7 cellular contexts compared by ENCODE assay signal in genomic region chr15:51907136-51907862, GRCh38.
DNase-seq lines count a peak whose midpoint lies in the region; ATAC-seq, FAIRE-seq and TF ChIP-seq lines count a peak whose summit lies in the region.

No MANE protein-coding gene starts in this region.

- H4K5ac ChIP-seq in H1 (ENCODE audit: insufficient read length, low read depth, low read length) = no peak overlapping the region

- no peaks in the 10 kb centered on the region for H3K79me2 ChIP-seq in H1 (ENCODE audit: control insufficient read depth in 1 of 2, insufficient read depth in 2 of 2, low read length in 2 of 2)

- no peak overlapping the region for H3K23ac ChIP-seq in H1 (ENCODE audit: insufficient read length)

- TF ChIP-seq POLR2A in H54 (IDR thresholded peaks at IDR 0.05; ENCODE audit: low read depth, low read length) = no peak
- no peak for TF ChIP-seq POLR2A in H1 (IDR thresholded peaks at IDR 0.05; ENCODE audit: control extremely low read depth in 1 of 2, low read depth in 2 of 2, low read length in 2 of 2)
- TF ChIP-seq POLR2A in gastrocnemius medialis (IDR thresholded peaks at IDR 0.05) = no peak
- no peak for TF ChIP-seq POLR2A in GM18505 (IDR thresholded peaks at IDR 0.05; ENCODE audit: borderline replicate concordance, extremely low read depth, insufficient read depth, insufficient read length)

- H3K14ac ChIP-seq in H1 (ENCODE audit: insufficient read length) = no peak overlapping the region

- TF ChIP-seq RAD21 in H1 (IDR thresholded peaks at IDR 0.05 in 1 of 2, conservative IDR thresholded peaks at IDR 0.05 in 1 of 2; ENCODE audit: low read depth in 2 of 2, low read length in 2 of 2) = peak; percentile 23 to 42; a peak in 3 of 4 replicates

- in situ Hi-C loops in gastrocnemius medialis (cut with MboI; ENCODE audit: low sequenced_read_pairs in 4 of 4) = no loop called here

- H4K20me1 ChIP-seq in H1 (replicated peaks in 1 of 2; ENCODE audit: control insufficient read depth in 1 of 2, insufficient read depth in 2 of 2, low read length in 2 of 2) = no peaks in the 10 kb centered on the region

- H3K4ac ChIP-seq in H1 (replicated peaks; ENCODE audit: insufficient read length, low read depth, low read length) = no peak overlapping the region

- peak; percentile 11 for DNase-seq in H54 (ENCODE audit: insufficient read length, low spot score)
- peak; percentile 85 for DNase-seq in NCI-H510A treated with DMSO at 0.1 percent for 48 hours (lab: John Stamatoyannopoulos, UW)
- no peak for DNase-seq in H1 (ENCODE audit: low read depth in 1 of 2, low spot score in 2 of 2)
- DNase-seq in psoas muscle = no peak
- DNase-seq in cardiac septum (ENCODE audit: low spot score) = no peak
- no peak for DNase-seq in gastrocnemius medialis

- H2AFZ ChIP-seq in H1 (ENCODE audit: low read length) = no peak overlapping the region

- H3K27ac ChIP-seq in H1 (ENCODE audit: low read depth, low read length) = no peak overlapping the region; the same call in 1 of the 2 replicates
- no peak overlapping the region for H3K27ac ChIP-seq in psoas muscle
- H3K27ac ChIP-seq in gastrocnemius medialis = no peak overlapping the region

- no peak overlapping the region for H3K56ac ChIP-seq in H1 (replicated peaks; ENCODE audit: insufficient read length, low read depth, low read length)

- no peaks in the 10 kb centered on the region for H3K79me1 ChIP-seq in H1 (ENCODE audit: low read depth, low read length)

- no peak overlapping the region for H2BK5ac ChIP-seq in H1 (ENCODE audit: low read depth, low read length)

- no peak overlapping the region for H2AK5ac ChIP-seq in H1 (ENCODE audit: low read depth, low read length)

- WGBS in H1 (ENCODE audit: extremely low coverage in 1 of 2, insufficient coverage in 1 of 2, insufficient read length in 1 of 2, insufficient replicate concordance in 2 of 2, low coverage in 1 of 2, low lambda C conversion rate in 2 of 2, missing lambda C conversion rate in 1 of 2), 2 experiments = 82% methylated on average over 8 of the region's 8 CpGs; no CpG with 5 or more reads in 1 of the 2 experiments
- 75 to 90% (median 83%) methylated on average over 8 of the region's 8 CpGs for WGBS in psoas muscle, 3 donors

- H2BK120ac ChIP-seq in H1 (replicated peaks; ENCODE audit: low read depth, low read length) = no peak overlapping the region

- no peak overlapping the region for H4K91ac ChIP-seq in H1 (replicated peaks; ENCODE audit: insufficient read length, low read length)

- no peaks in the 10 kb centered on the region for H3K23me2 ChIP-seq in H1 (ENCODE audit: low read depth, low read length)

- H2BK12ac ChIP-seq in H1 (ENCODE audit: low read depth, low read length) = no peak overlapping the region

- H4K8ac ChIP-seq in H1 (ENCODE audit: extremely low read depth, insufficient read depth, low read length) = no peak overlapping the region

- TF ChIP-seq EP300 in H1 (IDR thresholded peaks at IDR 0.05; ENCODE audit: borderline replicate concordance in 1 of 2, low read depth in 2 of 2, low read length in 2 of 2) = no peak

- no peak overlapping the region for H3K4me2 ChIP-seq in H1 (ENCODE audit: insufficient read depth in 1 of 2, low read depth in 2 of 2, low read length in 2 of 2)

- H2BK20ac ChIP-seq in H1 (ENCODE audit: low read length) = no peak overlapping the region

- POLR2A ChIA-PET in H1 (lab: Charles Lee; ENCODE audit: partially characterized antibody) = no interaction called here

- H3K4me1 ChIP-seq in H1 (replicated peaks in 1 of 4; ENCODE audit: control insufficient read depth in 3 of 4, insufficient read depth in 4 of 4, low read length in 3 of 4) (no peaks in the 10 kb centered on the region), psoas muscle (no peaks in the 10 kb centered on the region), gastrocnemius medialis (no peaks in the 10 kb centered on the region)

- intact Hi-C loops in psoas muscle (cut with DNase I) = no loop called here
- intact Hi-C loops in cardiac septum (cut with DNase I) = no loop called here
- intact Hi-C loops in gastrocnemius medialis (cut with DNase I; ENCODE audit: low total_unique reads) = no loop called here

- H2BK15ac ChIP-seq in H1 (ENCODE audit: low read length) = no peak overlapping the region

- peaks cover 0 to 7% (median 0%) of the 10 kb centered on the region in 4 experiments; a peak in 2 of 8 replicates for H3K36me3 ChIP-seq in H1 (ENCODE audit: control insufficient read depth in 2 of 4, insufficient read depth in 4 of 4, low read length in 3 of 4)
- peaks cover 0 to 77% of the 10 kb centered on the region in 2 donors for H3K36me3 ChIP-seq in psoas muscle (ENCODE audit: insufficient read depth in 1 of 2, low read depth in 1 of 2)
- peaks cover 0 to 32% of the 10 kb centered on the region in 2 donors for H3K36me3 ChIP-seq in gastrocnemius medialis

- ATAC-seq in psoas muscle (peak in 3 of 4 donors; percentile 27 to 61 (median 46)), gastrocnemius medialis (no peak), GM18505 (IDR thresholded peaks at IDR 0.05; ENCODE audit: unreplicated experiment) (no peak)

- CTCF ChIA-PET in H1 (lab: Charles Lee; ENCODE audit: partially characterized antibody) = interaction anchor here (0.7 to 2.6 kb wide), 5 partner anchors 11 to 257 kb away, joined by 3 to 10 read pairs (median 8); no protein-coding TSS in a partner anchor

- TF ChIP-seq CTCF in H1 (IDR thresholded peaks at IDR 0.05; ENCODE audit: control extremely low read depth in 1 of 3, insufficient read depth in 1 of 3, low read depth in 1 of 3, low read length in 3 of 3) (peak; percentile 16 to 57 (median 48)), psoas muscle (IDR thresholded peaks at IDR 0.05) (no peak), gastrocnemius medialis (IDR thresholded peaks at IDR 0.05 in 4 of 5, conservative IDR thresholded peaks at IDR 0.05 in 1 of 5) (no peak)

- H3K27me3 ChIP-seq in H1 (replicated peaks in 1 of 4; ENCODE audit: control insufficient read depth in 3 of 4, extremely low read depth in 1 of 4, insufficient read depth in 3 of 4, low read length in 3 of 4) (peaks cover 0 to 1% (median 0%) of the 10 kb centered on the region in 4 experiments; a peak in 1 of 7 replicates), psoas muscle (ENCODE audit: insufficient read depth in 3 of 3, low read length in 2 of 3) (no peaks in the 10 kb centered on the region), gastrocnemius medialis (no peaks in the 10 kb centered on the region)

- peak; percentile 84 for FAIRE-seq in H54 (lab: Jason Lieb, UNC)
- no peak for FAIRE-seq in H1 (lab: Jason Lieb, UNC)

- H3K4me3 ChIP-seq in H1 (ENCODE audit: extremely low read depth in 1 of 4, insufficient read depth in 2 of 4, low read depth in 3 of 4, low read length in 4 of 4) = no peak overlapping the region
- no peak overlapping the region for H3K4me3 ChIP-seq in psoas muscle
- H3K4me3 ChIP-seq in gastrocnemius medialis = no peak overlapping the region

- H3K9ac ChIP-seq in H1 (replicated peaks in 1 of 4; ENCODE audit: extremely low read depth in 1 of 4, low read depth in 3 of 4, low read length in 3 of 4) = no peak overlapping the region

- no peak overlapping the region for H3K18ac ChIP-seq in H1 (ENCODE audit: extremely low read depth, low read length)

- no peaks in the 10 kb centered on the region for H3K9me3 ChIP-seq in H1 (ENCODE audit: insufficient read depth in 2 of 2, low read depth in 1 of 2, low read length in 1 of 2)
- no peaks in the 10 kb centered on the region for H3K9me3 ChIP-seq in psoas muscle
- no peaks in the 10 kb centered on the region for H3K9me3 ChIP-seq in gastrocnemius medialis

TF ChIP-seq in H1, 55 proteins besides CTCF, POLR2A, EP300 and RAD21:
- TF ChIP-seq RNF2 (IDR thresholded peaks at IDR 0.05; ENCODE audit: borderline replicate concordance, low read depth, low read length, missing control alignments, poor library complexity, severe bottlenecking) (no peak), CEBPB (IDR thresholded peaks at IDR 0.05; ENCODE audit: low read depth, low read length) (no peak), SAP30 (IDR thresholded peaks at IDR 0.05; ENCODE audit: insufficient read depth, insufficient replicate concordance, low read length) (no peak), KDM5A (IDR thresholded peaks at IDR 0.05; ENCODE audit: low read length) (no peak), CBX8 (IDR thresholded peaks at IDR 0.05; ENCODE audit: borderline replicate concordance, low read depth, low read length) (no peak), E2F6 (IDR thresholded peaks at IDR 0.05) (no peak), YY1 (IDR thresholded peaks at IDR 0.05; ENCODE audit: low read depth, low read length) (no peak), SIN3A (conservative IDR thresholded peaks at IDR 0.05 in 1 of 2, IDR thresholded peaks at IDR 0.05 in 1 of 2; ENCODE audit: low read depth in 1 of 2, low read length in 2 of 2) (no peak), SUZ12 (IDR thresholded peaks at IDR 0.05; ENCODE audit: low read length) (no peak), SRF (IDR thresholded peaks at IDR 0.05; ENCODE audit: low read depth, low read length) (no peak), GABPA (IDR thresholded peaks at IDR 0.05; ENCODE audit: borderline replicate concordance, insufficient read depth, low read length) (no peak), BACH1 (IDR thresholded peaks at IDR 0.05; ENCODE audit: low read length) (no peak), SP2 (IDR thresholded peaks at IDR 0.05; ENCODE audit: low read length) (no peak), TCF12 (IDR thresholded peaks at IDR 0.05; ENCODE audit: low read depth, low read length) (no peak), JUN (IDR thresholded peaks at IDR 0.05; ENCODE audit: low read depth, low read length) (no peak), TEAD4 (IDR thresholded peaks at IDR 0.05; ENCODE audit: low read depth, low read length) (no peak)

Comparison
In these comparisons a context has a peak if more than half of its experiments do, and no peak if none do; other contexts are left out.
1. DNase-seq: peak in H54 (single experiment) and NCI-H510A treated with DMSO at 0.1 percent for 48 hours (single experiment); none in H1 (0 of 2), psoas muscle (0 of 2), cardiac septum (single experiment) and gastrocnemius medialis (0 of 2).
2. CTCF ChIP-seq: peak in H1 (3 of 3); none in psoas muscle (single experiment) and gastrocnemius medialis (0 of 5).
3. ATAC-seq: peak in psoas muscle (3 of 4); none in gastrocnemius medialis (0 of 2) and GM18505 (single experiment).